Comparison of ENCODE assay signal across 23 cellular contexts in the genomic region with DNA sequence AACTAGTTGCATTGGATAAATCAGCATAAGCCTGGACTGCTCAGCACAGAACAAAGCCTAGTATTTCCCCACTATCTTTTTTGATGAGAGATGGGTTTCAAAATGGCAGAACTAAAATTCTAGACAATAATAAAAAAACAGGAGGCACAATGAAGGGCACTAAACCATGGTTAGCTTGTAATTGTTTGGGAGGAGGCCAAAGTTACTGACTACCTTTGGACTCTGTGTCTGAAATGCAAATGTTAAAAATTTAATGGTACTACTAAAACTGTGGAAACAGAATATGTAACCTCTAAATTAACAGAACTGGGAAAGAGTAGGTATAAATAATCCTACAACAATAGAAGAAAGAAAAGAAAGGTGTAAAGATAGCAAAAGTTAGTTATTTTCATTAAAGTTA. TPM values are rescaled to one million over a fixed set of nuclear protein-coding genes. Genes with fewer than 3 reads are reported as not detected.
"Had no signal": no experiment of that assay in that cellular context is flagged by ENCODE, and none has a peak within 500 bp of the region (broad histone marks: within the 10 kb centered on the region; RNA-seq: fewer than 3 reads in every experiment).

No MANE protein-coding gene starts in this region.

- H3K4me1 ChIP-seq: SJSA1 had no signal

- H3K36me3 ChIP-seq: SJSA1 had no signal

- ATAC-seq: Panc1, Right ventricle myocardium inferior had no signal

- H3K9me3 ChIP-seq: SJSA1 had no signal

- H3K27ac ChIP-seq: RWPE1, SJSA1, SK-N-MC had no signal

- H3K4me3 ChIP-seq: SJSA1, SK-N-MC had no signal

- H3K27me3 ChIP-seq: SJSA1 had no signal

- DNase-seq: Karpas-422, KG1, MM.1S, NCI-H1092 treated with DMSO at 0.1 percent for 48 hours, NCI-H1436, NCI-H187, NCI-H2029, NCI-H2081 treated with DMSO at 0.1 percent for 48 hours, NCI-H2171, NCI-H226, NCI-H446, NCI-H510A, NCI-H524 treated with DMSO at 0.1 percent for 48 hours, NCI-H69, NCI-H774, SHP77 treated with DMSO at 0.1 percent for 48 hours, SW 1271 had no signal

RNA-seq across cellular contexts. Expression of a gene that starts 13.0 kb away (rescaled TPM):
- total RNA-seq: HT-29 had no signal
